Comparison of ENCODE assay signal across 8 cellular contexts in the genomic region with DNA sequence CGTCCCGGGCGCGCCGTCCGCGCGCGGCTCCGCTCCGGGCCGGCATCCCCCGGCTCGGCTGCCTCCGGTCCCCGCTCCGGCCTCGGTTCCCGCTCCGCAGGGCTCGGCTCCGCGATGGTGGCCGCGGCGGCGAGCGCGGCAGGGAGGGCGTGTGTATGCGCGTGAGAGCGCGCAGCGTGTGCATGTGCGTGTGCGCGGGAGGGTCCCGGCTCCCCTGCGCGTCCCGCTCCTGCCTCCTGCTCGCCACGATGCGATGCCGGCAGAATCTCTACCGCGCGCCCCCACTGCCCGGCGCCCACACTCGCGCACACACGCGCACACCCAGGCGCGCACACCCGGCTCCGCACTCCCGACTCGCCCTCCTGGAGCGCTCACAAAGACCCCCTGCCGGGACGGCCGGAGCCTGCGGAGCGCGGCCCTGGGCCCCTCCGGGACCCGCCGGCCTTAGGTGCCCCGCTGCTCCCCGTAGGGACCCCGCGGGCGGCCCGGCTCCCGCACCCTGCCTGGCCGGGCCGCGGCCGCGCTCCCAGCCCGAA.
DNase-seq lines count a peak whose midpoint lies in the region; ATAC-seq and TF ChIP-seq lines count a peak whose summit lies in the region.

No MANE protein-coding gene starts in this region.

- DNase-seq in AG20443 (ENCODE audit: low spot score): peak; percentile 44
- DNase-seq in cerebellum (ENCODE audit: low spot score): peak; percentile 57
- DNase-seq in neural crest cell (ENCODE audit: low read depth, low spot score): no peak
- no peak for DNase-seq in activated T-helper 1 cell treated with anti-CD3 and anti-CD28 coated beads, Interleukin-12 subunit alpha, Interleukin-12 subunit beta, Interleukin-2, Interleukin-4 antibody, amounts not matched to agents 30 ng/mL and 10 ng/mL and 1 ng/mL, durations not matched to agents 14 hours and 24 hours and 36 hours (ENCODE audit: low spot score)
- no peak for DNase-seq in left lung

- CTCF ChIA-PET in HEK293 (lab: Yijun Ruan, JAX): interaction anchor here (0.6 to 3.5 kb wide), 12 partner anchors 9 to 200 kb away, joined by 3 to 68 read pairs (median 10); partner anchors contain the start of gene LINGO1

- peaks cover 21% of the 10 kb centered on the region for H3K4me1 Mint-ChIP-seq in neural crest cell
- no peaks in the 10 kb centered on the region for H3K4me1 Mint-ChIP-seq in activated T-helper 1 cell treated with anti-CD3 and anti-CD28 coated beads, Interleukin-12 subunit alpha, Interleukin-12 subunit beta, Interleukin-2, Interleukin-4 antibody, amounts not matched to agents 30 ng/mL and 10 ng/mL and 1 ng/mL, durations not matched to agents 14 hours and 24 hours and 36 hours (ENCODE audit: low read depth)

- no peaks in the 10 kb centered on the region for H3K9me3 Mint-ChIP-seq in neural crest cell
- H3K9me3 Mint-ChIP-seq in activated T-helper 1 cell treated with anti-CD3 and anti-CD28 coated beads, Interleukin-12 subunit alpha, Interleukin-12 subunit beta, Interleukin-2, Interleukin-4 antibody, amounts not matched to agents 30 ng/mL and 10 ng/mL and 1 ng/mL, durations not matched to agents 14 hours and 24 hours and 36 hours: no peaks in the 10 kb centered on the region

- ATAC-seq in GM18520 (IDR thresholded peaks at IDR 0.05; ENCODE audit: unreplicated experiment): no peak
- ATAC-seq in GM18861 (IDR thresholded peaks at IDR 0.05; ENCODE audit: unreplicated experiment): no peak
- ATAC-seq in left lung: no peak

- peaks cover 74% of the 10 kb centered on the region for H3K27me3 Mint-ChIP-seq in neural crest cell (ENCODE audit: low read depth)
- peaks cover 33% of the 10 kb centered on the region for H3K27me3 Mint-ChIP-seq in activated T-helper 1 cell treated with anti-CD3 and anti-CD28 coated beads, Interleukin-12 subunit alpha, Interleukin-12 subunit beta, Interleukin-2, Interleukin-4 antibody, amounts not matched to agents 30 ng/mL and 10 ng/mL and 1 ng/mL, durations not matched to agents 14 hours and 24 hours and 36 hours (ENCODE audit: insufficient read depth)

- H3K36me3 Mint-ChIP-seq in neural crest cell (ENCODE audit: low read depth): no peaks in the 10 kb centered on the region
- H3K36me3 Mint-ChIP-seq in activated T-helper 1 cell treated with anti-CD3 and anti-CD28 coated beads, Interleukin-12 subunit alpha, Interleukin-12 subunit beta, Interleukin-2, Interleukin-4 antibody, amounts not matched to agents 30 ng/mL and 10 ng/mL and 1 ng/mL, durations not matched to agents 14 hours and 24 hours and 36 hours (ENCODE audit: low read depth): no peaks in the 10 kb centered on the region

- H3K4me3 ChIP-seq in HEK293 (ENCODE audit: low read depth, low read length) (peak overlapping the region; percentile 53), left lung (no peak overlapping the region)

- H3K9me3 ChIP-seq in HEK293 (ENCODE audit: control insufficient read depth, insufficient read depth, low read depth, low read length) (no peaks in the 10 kb centered on the region), left lung (no peaks in the 10 kb centered on the region)

- intact Hi-C loops in activated T-helper 1 cell treated with anti-CD3 and anti-CD28 coated beads, Interleukin-12 subunit alpha, Interleukin-12 subunit beta, Interleukin-2, Interleukin-4 antibody, amounts not matched to agents 30 ng/mL and 10 ng/mL and 1 ng/mL, durations not matched to agents 14 hours and 24 hours and 36 hours (cut with micrococcal nuclease): no loop called here
- intact Hi-C loops in left lung (cut with DNase I): no loop called here

- POLR2A ChIA-PET in HEK293 (lab: Yijun Ruan, JAX): no interaction called here

- no peak overlapping the region for H3K27ac Mint-ChIP-seq in neural crest cell (ENCODE audit: unreplicated experiment)
- no peak overlapping the region for H3K27ac Mint-ChIP-seq in activated T-helper 1 cell treated with anti-CD3 and anti-CD28 coated beads, Interleukin-12 subunit alpha, Interleukin-12 subunit beta, Interleukin-2, Interleukin-4 antibody, amounts not matched to agents 30 ng/mL and 10 ng/mL and 1 ng/mL, durations not matched to agents 14 hours and 24 hours and 36 hours

- H3K36me3 ChIP-seq in HEK293 (ENCODE audit: control insufficient read depth in 2 of 2, insufficient read depth in 1 of 2, low read length in 2 of 2) (no peaks in the 10 kb centered on the region), left lung (no peaks in the 10 kb centered on the region)

- no peak for TF ChIP-seq CTCF in HEK293 (tag by site-specific recombination; IDR thresholded peaks at IDR 0.05)
- TF ChIP-seq CTCF in neural crest cell (conservative IDR thresholded peaks at IDR 0.05): no peak
- TF ChIP-seq CTCF in left lung (IDR thresholded peaks at IDR 0.05): no peak

- peak overlapping the region; percentile 66; the same call in 1 of the 2 replicates for H3K27ac ChIP-seq in HEK293 (ENCODE audit: extremely low read depth, low read depth, low read length)
- no peak overlapping the region for H3K27ac ChIP-seq in left lung

- H3K4me1 ChIP-seq in HEK293 (ENCODE audit: control insufficient read depth, insufficient read depth, low read length) (no peaks in the 10 kb centered on the region), left lung (peaks cover 0 to 12% of the 10 kb centered on the region in 2 donors)

- peak overlapping the region; percentile 41 for H3K4me3 Mint-ChIP-seq in neural crest cell
- H3K4me3 Mint-ChIP-seq in activated T-helper 1 cell treated with anti-CD3 and anti-CD28 coated beads, Interleukin-12 subunit alpha, Interleukin-12 subunit beta, Interleukin-2, Interleukin-4 antibody, amounts not matched to agents 30 ng/mL and 10 ng/mL and 1 ng/mL, durations not matched to agents 14 hours and 24 hours and 36 hours: no peak overlapping the region

- H3K27me3 ChIP-seq in left lung: peaks cover 40 to 82% of the 10 kb centered on the region in 2 donors

TF ChIP-seq in HEK293, 187 proteins besides CTCF, POLR2A, EP300 and RAD21 (continues in another document):
- TF ChIP-seq, protein P1, sequence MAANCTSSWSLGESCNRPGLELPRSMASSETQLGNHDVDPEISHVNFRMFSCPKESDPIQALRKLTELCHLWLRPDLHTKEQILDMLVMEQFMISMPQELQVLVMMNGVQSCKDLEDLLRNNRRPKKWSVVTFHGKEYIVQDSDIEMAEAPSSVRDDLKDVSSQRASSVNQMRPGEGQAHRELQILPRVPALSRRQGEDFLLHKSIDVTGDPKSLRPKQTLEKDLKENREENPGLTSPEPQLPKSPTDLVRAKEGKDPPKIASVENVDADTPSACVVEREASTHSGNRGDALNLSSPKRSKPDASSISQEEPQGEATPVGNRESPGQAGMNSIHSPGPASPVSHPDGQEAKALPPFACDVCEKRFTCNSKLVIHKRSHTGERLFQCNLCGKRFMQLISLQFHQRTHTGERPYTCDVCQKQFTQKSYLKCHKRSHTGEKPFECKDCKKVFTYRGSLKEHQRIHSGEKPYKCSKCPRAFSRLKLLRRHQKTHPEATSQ (tag by site-specific recombination; IDR thresholded peaks at IDR 0.05): peak; percentile 21; the same call in 1 of the 2 replicates
- TF ChIP-seq GLIS1 (tag by site-specific recombination; IDR thresholded peaks at IDR 0.05) (peak; percentile 87), KLF9 (tag by site-specific recombination; IDR thresholded peaks at IDR 0.05; ENCODE audit: low read depth) (no peak), ATF2 (tag by site-specific recombination; IDR thresholded peaks at IDR 0.05; ENCODE audit: low read depth) (no peak), ZNF184 (tag by site-specific recombination; IDR thresholded peaks at IDR 0.05) (no peak), PBX3 (CRISPR knock-in tag; IDR thresholded peaks at IDR 0.05) (peak; percentile 27; the same call in 1 of the 2 replicates), ZBTB20 (tag by site-specific recombination; IDR thresholded peaks at IDR 0.05) (peak; percentile 47; the same call in 1 of the 2 replicates), SETDB1 (IDR thresholded peaks at IDR 0.05; ENCODE audit: insufficient read length, low read length) (no peak), ZNF677 (tag by site-specific recombination; IDR thresholded peaks at IDR 0.05) (0 out of 2 replicates have a peak, but pooled peaks have one; percentile 16), ZNF335 (tag by site-specific recombination; conservative IDR thresholded peaks at IDR 0.05) (peak; percentile 51)
- TF ChIP-seq, protein P2, sequence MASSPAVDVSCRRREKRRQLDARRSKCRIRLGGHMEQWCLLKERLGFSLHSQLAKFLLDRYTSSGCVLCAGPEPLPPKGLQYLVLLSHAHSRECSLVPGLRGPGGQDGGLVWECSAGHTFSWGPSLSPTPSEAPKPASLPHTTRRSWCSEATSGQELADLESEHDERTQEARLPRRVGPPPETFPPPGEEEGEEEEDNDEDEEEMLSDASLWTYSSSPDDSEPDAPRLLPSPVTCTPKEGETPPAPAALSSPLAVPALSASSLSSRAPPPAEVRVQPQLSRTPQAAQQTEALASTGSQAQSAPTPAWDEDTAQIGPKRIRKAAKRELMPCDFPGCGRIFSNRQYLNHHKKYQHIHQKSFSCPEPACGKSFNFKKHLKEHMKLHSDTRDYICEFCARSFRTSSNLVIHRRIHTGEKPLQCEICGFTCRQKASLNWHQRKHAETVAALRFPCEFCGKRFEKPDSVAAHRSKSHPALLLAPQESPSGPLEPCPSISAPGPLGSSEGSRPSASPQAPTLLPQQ (tag by site-specific recombination; IDR thresholded peaks at IDR 0.05): peak; percentile 12; the same call in 1 of the 2 replicates

Comparison
In these comparisons a context has a peak if more than half of its experiments do, and no peak if none do; other contexts are left out.
1. DNase-seq: peak in AG20443 (single experiment) and cerebellum (single experiment); none in neural crest cell (single experiment), activated T-helper 1 cell treated with anti-CD3 and anti-CD28 coated beads, Interleukin-12 subunit alpha, Interleukin-12 subunit beta, Interleukin-2, Interleukin-4 antibody, amounts not matched to agents 30 ng/mL and 10 ng/mL and 1 ng/mL, durations not matched to agents 14 hours and 24 hours and 36 hours (single experiment) and left lung (0 of 2).